Comparison of ENCODE assay signal across 8 cellular contexts in genomic region chr19:47813304-47813994, GRCh38. TPM values are rescaled to one million over a fixed set of nuclear protein-coding genes. Genes with fewer than 3 reads are reported as not detected.
A peak's percentile ranks its signal among the peaks of the same experiment; 100 is the strongest.
DNase-seq lines count a peak whose midpoint lies in the region; TF ChIP-seq lines count a peak whose summit lies in the region.

No MANE protein-coding gene starts in this region.

- in situ Hi-C loops in HAP-1 (cut with MboI; ENCODE audit: low sequenced_read_pairs), result no loop called here

- H3K4me1 Mint-ChIP-seq in nephron progenitor cell, result no peaks in the 10 kb centered on the region

- H3K36me3 ChIP-seq in BE2C, result no peaks in the 10 kb centered on the region
- H3K36me3 ChIP-seq in HAP-1 (replicated peaks), result no peaks in the 10 kb centered on the region
- H3K36me3 ChIP-seq in esophagus squamous epithelium, result no peaks in the 10 kb centered on the region
- no peaks in the 10 kb centered on the region for H3K36me3 ChIP-seq in stomach

- TF ChIP-seq CTCF in BE2C (IDR thresholded peaks at IDR 0.05; ENCODE audit: low read depth, low read length) (peak; percentile 62), esophagus squamous epithelium (IDR thresholded peaks at IDR 0.05) (peak; percentile 15 to 61 (median 36)), nephron progenitor cell (IDR thresholded peaks at IDR 0.05) (peak; percentile 61), stomach (IDR thresholded peaks at IDR 0.05) (peak in 4 of 7 experiments; percentile 4 to 62 (median 48))

- no peak overlapping the region for H3K27ac ChIP-seq in esophagus squamous epithelium
- H3K27ac ChIP-seq in stomach, result no peak overlapping the region

- no peaks in the 10 kb centered on the region for H3K36me3 Mint-ChIP-seq in nephron progenitor cell (ENCODE audit: low read depth)

- H3K27me3 Mint-ChIP-seq in nephron progenitor cell (ENCODE audit: low read depth, poor library complexity), result no peaks in the 10 kb centered on the region

- TF ChIP-seq POLR2A in esophagus squamous epithelium (IDR thresholded peaks at IDR 0.05) (no peak), stomach (IDR thresholded peaks at IDR 0.05) (no peak)

- intact Hi-C loops in esophagus squamous epithelium (cut with DNase I), result no loop called here
- intact Hi-C loops in stomach (cut with DNase I; ENCODE audit: low total_unique reads), result no loop called here

- H3K9me3 Mint-ChIP-seq in nephron progenitor cell, result no peaks in the 10 kb centered on the region

- H3K9me3 ChIP-seq in BE2C, result no peaks in the 10 kb centered on the region
- H3K9me3 ChIP-seq in HAP-1, result no peaks in the 10 kb centered on the region
- H3K9me3 ChIP-seq in esophagus squamous epithelium, result no peaks in the 10 kb centered on the region
- no peaks in the 10 kb centered on the region for H3K9me3 ChIP-seq in stomach

- H3K27ac Mint-ChIP-seq in nephron progenitor cell, result no peak overlapping the region

- H3K27me3 ChIP-seq in BE2C, result no peaks in the 10 kb centered on the region
- no peaks in the 10 kb centered on the region for H3K27me3 ChIP-seq in HAP-1 (ENCODE audit: low read depth)
- H3K27me3 ChIP-seq in esophagus squamous epithelium, result peaks cover 0 to 15% (median 0%) of the 10 kb centered on the region in 4 donors
- peaks cover 0 to 25% (median 0%) of the 10 kb centered on the region in 3 donors for H3K27me3 ChIP-seq in stomach

- no peak overlapping the region for H3K4me3 ChIP-seq in BE2C (ENCODE audit: low read depth, low read length)
- H3K4me3 ChIP-seq in HAP-1, result no peak overlapping the region
- H3K4me3 ChIP-seq in esophagus squamous epithelium, result no peak overlapping the region
- H3K4me3 ChIP-seq in stomach, result no peak overlapping the region

- WGBS in esophagus squamous epithelium, 2 donors, result 30 to 44% methylated on average over 14 to 16 of the region's 17 CpGs
- WGBS in stomach, 5 donors, result 29 to 39% (median 31%) methylated on average over 15 to 17 of the region's 17 CpGs

- TF ChIP-seq EP300 in stomach (IDR thresholded peaks at IDR 0.05), result no peak

- no peaks in the 10 kb centered on the region for H3K4me1 ChIP-seq in BE2C
- H3K4me1 ChIP-seq in HAP-1, result 0 out of 2 replicates have a peak, but pooled peaks cover 3% of the 10 kb centered on the region
- H3K4me1 ChIP-seq in esophagus squamous epithelium, result no peaks in the 10 kb centered on the region
- no peaks in the 10 kb centered on the region for H3K4me1 ChIP-seq in stomach

- DNase-seq in BE2C (peak; percentile 88), HAP-1 (ENCODE audit: low spot score in 2 of 2) (peak; percentile 74 to 97), OCI-M1 (lab: John Stamatoyannopoulos, UW) (peak; percentile 89), activated T-cell treated with anti-CD3 and anti-CD28 coated beads for 4 hours (peak; percentile 74), esophagus squamous epithelium (lab: John Stamatoyannopoulos, UW) (no peak), nephron progenitor cell (peak; percentile 97), stomach (peak; percentile 69), occipital lobe (lab: John Stamatoyannopoulos, UW) (no peak)

- H3K4me3 Mint-ChIP-seq in nephron progenitor cell, result no peak overlapping the region

RNA-seq across cellular contexts. Expression of gene CRX, which starts 8.3 kb away (rescaled TPM):
- 0.26 TPM for polyA plus RNA-seq in BE2C (2012; ENCODE audit: insufficient read depth, insufficient read length, low read depth)
- not detected for total RNA-seq in esophagus squamous epithelium
- total RNA-seq in stomach, result not detected
- polyA plus RNA-seq in stomach, result not detected
- total RNA-seq in occipital lobe, result not detected

RNA-seq across cellular contexts. Expression of gene TPRX1, which starts 9.1 kb away (rescaled TPM):
- not detected for polyA plus RNA-seq in BE2C (2012; ENCODE audit: insufficient read depth, insufficient read length, low read depth)
- total RNA-seq in esophagus squamous epithelium (not detected), stomach (not detected), occipital lobe (not detected)
- polyA plus RNA-seq in stomach, result not detected

RNA-seq across cellular contexts. Expression of gene SELENOW, which starts 34.9 kb away (rescaled TPM):
- 76.2 TPM for polyA plus RNA-seq in BE2C (2012; ENCODE audit: insufficient read depth, insufficient read length, low read depth)
- total RNA-seq in esophagus squamous epithelium, result 100 to 1,000 TPM; 185 to 477 (median 324) TPM
- total RNA-seq in stomach, result 1,000 to 10,000 TPM in 1 of 5 donors, 100 to 1,000 TPM in 4; 204 to 1,097 (median 628) TPM
- polyA plus RNA-seq in stomach, result 100 to 1,000 TPM; 496 to 589 (median 581) TPM
- 151 TPM for total RNA-seq in occipital lobe

RNA-seq across cellular contexts. Expression of gene TPRX2, which starts 45.6 kb away (rescaled TPM):
- polyA plus RNA-seq in BE2C (2012; ENCODE audit: insufficient read depth, insufficient read length, low read depth), result not detected
- total RNA-seq in esophagus squamous epithelium (not detected), stomach (not detected), occipital lobe (not detected)
- polyA plus RNA-seq in stomach, result not detected

Comparison
In these comparisons a context has a peak if more than half of its experiments do, and no peak if none do; other contexts are left out.
1. DNase-seq: peak in BE2C (single experiment), HAP-1 (2 of 2), OCI-M1 (single experiment), activated T-cell treated with anti-CD3 and anti-CD28 coated beads for 4 hours (single experiment), nephron progenitor cell (single experiment) and stomach (single experiment); none in esophagus squamous epithelium (single experiment) and occipital lobe (single experiment).
2. Peak in every context shown above with its lines, with median percentiles within 50 percentile points of each other: CTCF ChIP-seq.